18 cellular contexts compared by ENCODE assay signal in genomic region chr17:64214950-64215349, GRCh38. TPM values are rescaled to one million over a fixed set of nuclear protein-coding genes. Genes with fewer than 3 reads are reported as not detected.
DNase-seq lines count a peak whose midpoint lies in the region; ATAC-seq and TF ChIP-seq lines count a peak whose summit lies in the region.
"Had no signal": no experiment of that assay in that cellular context is flagged by ENCODE, and none has a peak within 500 bp of the region (broad histone marks: within the 10 kb centered on the region; RNA-seq: fewer than 3 reads in every experiment).

No MANE protein-coding gene starts in this region.

- H3K36me3 ChIP-seq in GM23248 (ENCODE audit: low read depth): no peaks in the 10 kb centered on the region

- no peaks in the 10 kb centered on the region for H3K9me2 ChIP-seq in GM23248 (ENCODE audit: insufficient read depth)

- peak overlapping the region; percentile 37 for H3K27ac ChIP-seq in GM23248

- H3K4me2 ChIP-seq in GM23248 (ENCODE audit: unreplicated experiment): no peak overlapping the region

- no peaks in the 10 kb centered on the region for H4K20me1 ChIP-seq in GM23248 (ENCODE audit: insufficient read depth)
- H4K20me1 ChIP-seq: BLaER1 had no signal

- peaks cover 78% of the 10 kb centered on the region for H3K79me2 ChIP-seq in GM23248 (ENCODE audit: insufficient read depth)

- intact Hi-C loops in activated B cell treated with CpG ODN at 0.5 μM for 24 hours (cut with micrococcal nuclease): loop anchor here (5.0 kb wide), 2 partner anchors 68 to 188 kb away; no protein-coding TSS in a partner anchor

- H3K4me1 ChIP-seq in GM23248 (ENCODE audit: insufficient read depth): peaks cover 56% of the 10 kb centered on the region

- no peak overlapping the region for H3K4me3 Mint-ChIP-seq in activated B cell treated with CpG ODN at 0.5 μM for 24 hours
- no peak overlapping the region for H3K4me3 Mint-ChIP-seq in stimulated activated memory B cell treated with anti-CD40 and anti-IgM and Interleukin-4, amounts not matched to agents 10 μg/mL and 1 μg/mL and 100 μg/mL, for 72 hours
- H3K4me3 Mint-ChIP-seq: activated CD4-positive, alpha-beta memory T cell treated with anti-CD3 and anti-CD28 coated beads, Interleukin-2, amount 10 ng/mL, durations not matched to agents 7 days and 5 days; activated naive CD8-positive, alpha-beta T cell treated with anti-CD3 and anti-CD28 coated beads, Interleukin-2, amount 10 ng/mL, durations not matched to agents 7 days and 5 days; activated T-cell treated with anti-CD3 and anti-CD28 coated beads, Interleukin-2, amount 50 U/mL, for 72 hours; IgD-negative memory B cell; natural killer cell treated with Interleukin-12 subunit alpha and Interleukin-12 subunit beta and Interleukin-15 and Interleukin-18, amount 100 ng/mL, for 72 hours had no signal

- no peak for TF ChIP-seq CTCF in activated B cell treated with CpG ODN at 0.5 μM for 24 hours (IDR thresholded peaks at IDR 0.05)

- in situ Hi-C loops in GM23248 (cut with MboI): no loop called here

- 60 to 61% methylated on average over 4 of the region's 4 CpGs for WGBS in GM23248 (ENCODE audit: low coverage in 1 of 2, low lambda C conversion rate in 2 of 2, missing lambda C conversion rate in 2 of 2), 2 experiments

- H2AFZ ChIP-seq in GM23248: no peak overlapping the region

- H3K9ac ChIP-seq in GM23248: no peak overlapping the region

- DNase-seq in GM23248 (peak; percentile 68), activated B cell treated with CpG ODN at 0.5 μM for 24 hours (no peak), kidney tubule cell (ENCODE audit: low spot score) (peak; percentile 39), NCI-H1436 (lab: John Stamatoyannopoulos, UW) (no peak)
- DNase-seq: activated CD4-positive, alpha-beta memory T cell treated with anti-CD3 and anti-CD28 coated beads, Interleukin-2, amount 10 ng/mL, durations not matched to agents 7 days and 5 days; activated naive CD8-positive, alpha-beta T cell treated with anti-CD3 and anti-CD28 coated beads, Interleukin-2, amount 10 ng/mL, durations not matched to agents 7 days and 5 days; activated T-cell treated with anti-CD3 and anti-CD28 coated beads, Interleukin-2, amount 50 U/mL, for 72 hours; central memory CD4-positive, alpha-beta T cell; DMS79; NCI-H1048; stimulated activated CD4-positive, alpha-beta T cell treated with anti-CD3 and anti-CD28 coated beads, Interleukin-1b, Interleukin-23, amount 100 ng/mL, for 48 hours; SW 1271 had no signal

- peaks cover 47% of the 10 kb centered on the region for H3F3A ChIP-seq in GM23248 (ENCODE audit: insufficient read depth)

- POLR2A ChIA-PET in activated B cell treated with CpG ODN at 0.5 μM for 24 hours (lab: Charles Lee): interaction anchor here (4.2 kb wide), 1 partner anchor 69 kb away, joined by 48 read pairs; no protein-coding TSS in a partner anchor

- peaks cover 19% of the 10 kb centered on the region for H3K36me3 Mint-ChIP-seq in activated B cell treated with CpG ODN at 0.5 μM for 24 hours (ENCODE audit: low read depth)
- H3K36me3 Mint-ChIP-seq in stimulated activated memory B cell treated with anti-CD40 and anti-IgM and Interleukin-4, amounts not matched to agents 10 μg/mL and 1 μg/mL and 100 μg/mL, for 72 hours: peaks cover 29% of the 10 kb centered on the region

- H3K9me3 Mint-ChIP-seq in activated B cell treated with CpG ODN at 0.5 μM for 24 hours: no peaks in the 10 kb centered on the region
- H3K9me3 Mint-ChIP-seq in stimulated activated memory B cell treated with anti-CD40 and anti-IgM and Interleukin-4, amounts not matched to agents 10 μg/mL and 1 μg/mL and 100 μg/mL, for 72 hours: no peaks in the 10 kb centered on the region
- H3K9me3 Mint-ChIP-seq: activated CD4-positive, alpha-beta memory T cell treated with anti-CD3 and anti-CD28 coated beads, Interleukin-2, amount 10 ng/mL, durations not matched to agents 7 days and 5 days; activated naive CD8-positive, alpha-beta T cell treated with anti-CD3 and anti-CD28 coated beads, Interleukin-2, amount 10 ng/mL, durations not matched to agents 7 days and 5 days; activated T-cell treated with anti-CD3 and anti-CD28 coated beads, Interleukin-2, amount 50 U/mL, for 72 hours; IgD-negative memory B cell; natural killer cell treated with Interleukin-12 subunit alpha and Interleukin-12 subunit beta and Interleukin-15 and Interleukin-18, amount 100 ng/mL, for 72 hours had no signal

- H3K4me1 Mint-ChIP-seq in activated B cell treated with CpG ODN at 0.5 μM for 24 hours: peaks cover 31% of the 10 kb centered on the region
- H3K4me1 Mint-ChIP-seq in stimulated activated memory B cell treated with anti-CD40 and anti-IgM and Interleukin-4, amounts not matched to agents 10 μg/mL and 1 μg/mL and 100 μg/mL, for 72 hours: peaks cover 52% of the 10 kb centered on the region

- no peaks in the 10 kb centered on the region for H3K27me3 ChIP-seq in GM23248 (replicated peaks; ENCODE audit: insufficient read depth)
- H3K27me3 ChIP-seq: BLaER1 had no signal

- H3K4me3 ChIP-seq in GM23248: no peak overlapping the region
- H3K4me3 ChIP-seq: BLaER1 had no signal

- CTCF ChIA-PET in activated B cell treated with CpG ODN at 0.5 μM for 24 hours (lab: Charles Lee): no interaction called here

- H3K27me3 Mint-ChIP-seq in activated B cell treated with CpG ODN at 0.5 μM for 24 hours: no peaks in the 10 kb centered on the region
- no peaks in the 10 kb centered on the region for H3K27me3 Mint-ChIP-seq in stimulated activated memory B cell treated with anti-CD40 and anti-IgM and Interleukin-4, amounts not matched to agents 10 μg/mL and 1 μg/mL and 100 μg/mL, for 72 hours
- H3K27me3 Mint-ChIP-seq: activated CD4-positive, alpha-beta memory T cell treated with anti-CD3 and anti-CD28 coated beads, Interleukin-2, amount 10 ng/mL, durations not matched to agents 7 days and 5 days; activated naive CD8-positive, alpha-beta T cell treated with anti-CD3 and anti-CD28 coated beads, Interleukin-2, amount 10 ng/mL, durations not matched to agents 7 days and 5 days; IgD-negative memory B cell; natural killer cell treated with Interleukin-12 subunit alpha and Interleukin-12 subunit beta and Interleukin-15 and Interleukin-18, amount 100 ng/mL, for 72 hours had no signal

- H3K27ac Mint-ChIP-seq in activated B cell treated with CpG ODN at 0.5 μM for 24 hours: peak overlapping the region; percentile 5
- H3K27ac Mint-ChIP-seq in stimulated activated memory B cell treated with anti-CD40 and anti-IgM and Interleukin-4, amounts not matched to agents 10 μg/mL and 1 μg/mL and 100 μg/mL, for 72 hours: peak overlapping the region; percentile 89
- H3K27ac Mint-ChIP-seq: activated CD4-positive, alpha-beta memory T cell treated with anti-CD3 and anti-CD28 coated beads, Interleukin-2, amount 10 ng/mL, durations not matched to agents 7 days and 5 days; activated naive CD8-positive, alpha-beta T cell treated with anti-CD3 and anti-CD28 coated beads, Interleukin-2, amount 10 ng/mL, durations not matched to agents 7 days and 5 days; activated T-cell treated with anti-CD3 and anti-CD28 coated beads, Interleukin-2, amount 50 U/mL, for 72 hours; IgD-negative memory B cell; natural killer cell treated with Interleukin-12 subunit alpha and Interleukin-12 subunit beta and Interleukin-15 and Interleukin-18, amount 100 ng/mL, for 72 hours had no signal

- no peaks in the 10 kb centered on the region for H3K9me3 ChIP-seq in GM23248 (ENCODE audit: low read depth)
- H3K9me3 ChIP-seq: BLaER1 had no signal

- ATAC-seq in activated B cell treated with CpG ODN at 0.5 μM for 24 hours (ENCODE audit: low read depth) (no peak), HG02884 (IDR thresholded peaks at IDR 0.05; ENCODE audit: unreplicated experiment) (no peak), HG03175 (IDR thresholded peaks at IDR 0.05; ENCODE audit: unreplicated experiment) (no peak)
- no peak for ATAC-seq in stimulated activated memory B cell treated with anti-CD40 and anti-IgM and Interleukin-4, amounts not matched to agents 10 μg/mL and 1 μg/mL and 100 μg/mL, for 72 hours
- ATAC-seq: activated T-cell treated with anti-CD3 and anti-CD28 coated beads, Interleukin-2, amount 50 U/mL, for 72 hours; natural killer cell treated with Interleukin-12 subunit alpha and Interleukin-12 subunit beta and Interleukin-15 and Interleukin-18, amount 100 ng/mL, for 72 hours had no signal

RNA-seq across cellular contexts. Expression of gene TEX2, which starts 48.1 kb away (rescaled TPM):
- 37.0 and 39.8 TPM in 2 replicates for total RNA-seq in GM23248 (2014; rRNA removed; shearing (Covaris generic))
- 26.9 and 28.3 TPM in 2 replicates for polyA plus RNA-seq in GM23248 (2016; fragmentation: Nextera tagmentation; extraction: Ambion mirVana)
- total RNA-seq in activated B cell treated with CpG ODN at 0.5 μM for 24 hours: 8.1 TPM in 2 replicates

Comparison
In these comparisons a context has a peak if more than half of its experiments do, and no peak if none do; other contexts are left out.
1. DNase-seq: peak in GM23248 (single experiment) and kidney tubule cell (single experiment); none in activated B cell treated with CpG ODN at 0.5 μM for 24 hours (single experiment) and NCI-H1436 (single experiment).